ENCODE assay signal across 8 cellular contexts in the genomic region with DNA sequence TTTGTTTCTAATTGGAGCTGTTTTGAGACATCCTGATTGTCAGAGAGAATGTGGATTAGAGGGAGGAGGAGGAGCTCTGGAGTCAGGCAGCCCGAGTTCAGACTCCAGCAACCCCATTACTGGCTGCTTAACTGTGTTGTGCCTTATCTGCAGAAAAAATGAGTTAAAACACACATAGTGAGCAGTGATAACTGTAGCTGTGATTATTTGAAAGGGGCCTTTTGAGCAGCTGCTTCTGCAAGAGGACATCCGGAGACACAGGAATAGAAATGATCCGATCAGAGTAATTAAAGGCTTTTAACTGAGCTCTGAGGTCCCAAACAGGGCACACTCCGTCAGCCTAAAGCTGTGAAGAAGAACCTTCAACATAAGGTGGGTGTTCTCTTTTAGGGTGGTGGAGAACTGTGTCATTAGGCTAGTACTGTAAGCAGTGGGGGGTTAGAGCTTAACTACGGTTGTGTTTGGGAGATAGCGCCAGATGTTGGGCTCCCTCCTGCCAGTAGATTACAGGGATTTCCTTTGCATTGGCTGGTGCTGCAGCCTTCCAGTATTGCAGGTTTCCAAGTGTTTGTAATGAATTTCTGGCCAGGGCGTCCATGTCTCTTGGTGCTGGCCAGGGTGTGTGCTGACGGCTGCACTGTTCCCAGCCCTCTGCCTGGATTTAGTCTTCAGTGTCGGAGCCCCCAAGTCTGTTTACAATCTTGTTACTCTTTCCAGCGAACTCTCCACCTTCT. TPM values are rescaled to one million over a fixed set of nuclear protein-coding genes. Genes with fewer than 3 reads are reported as not detected.
DNase-seq lines count a peak whose midpoint lies in the region; ATAC-seq and TF ChIP-seq lines count a peak whose summit lies in the region.

No MANE protein-coding gene starts in this region.

- peaks cover 75 to 99% (median 95%) of the 10 kb centered on the region in 10 experiments for H3K4me1 ChIP-seq in BLaER1 treated with 17β-estradiol and CSF1 and Interleukin-3, amounts not matched to agents 10 nM and 100 nM
- no peaks in the 10 kb centered on the region for H3K4me1 ChIP-seq in foreskin keratinocyte

- H3K4me2 ChIP-seq in BLaER1 treated with 17β-estradiol and CSF1 and Interleukin-3, amounts not matched to agents 10 nM and 100 nM, result peak overlapping the region; percentile 79 to 93 (median 88)

- no peak overlapping the region for H3K4me3 Mint-ChIP-seq in neural crest cell

- peak overlapping the region in 9 of 11 experiments; percentile 38 to 72 (median 61); a peak in 19 of 22 replicates for H3K27ac ChIP-seq in BLaER1 treated with 17β-estradiol and CSF1 and Interleukin-3, amounts not matched to agents 10 nM and 100 nM
- no peak overlapping the region for H3K27ac ChIP-seq in foreskin keratinocyte

- H3K27me3 Mint-ChIP-seq in neural crest cell (ENCODE audit: low read depth), result no peaks in the 10 kb centered on the region

- H3K9me3 Mint-ChIP-seq in neural crest cell, result no peaks in the 10 kb centered on the region

- H3K9ac ChIP-seq in BLaER1 treated with 17β-estradiol and CSF1 and Interleukin-3, amounts not matched to agents 10 nM and 100 nM, result peak overlapping the region; percentile 47 to 75 (median 60); a peak in 20 of 22 replicates

- TF ChIP-seq CTCF in neural crest cell (conservative IDR thresholded peaks at IDR 0.05) (no peak), foreskin keratinocyte (conservative IDR thresholded peaks at IDR 0.05) (no peak)

- no peaks in the 10 kb centered on the region for H3K36me3 Mint-ChIP-seq in neural crest cell (ENCODE audit: low read depth)

- H3K9me3 ChIP-seq in BLaER1 treated with 17β-estradiol and CSF1 and Interleukin-3, amounts not matched to agents 10 nM and 100 nM (replicated peaks in 1 of 11), result no peaks in the 10 kb centered on the region

- peaks cover 27 to 100% (median 80%) of the 10 kb centered on the region in 11 experiments; a peak in 20 of 22 replicates for H4K20me1 ChIP-seq in BLaER1 treated with 17β-estradiol and CSF1 and Interleukin-3, amounts not matched to agents 10 nM and 100 nM

- H3K4me1 Mint-ChIP-seq in neural crest cell, result peaks cover 59% of the 10 kb centered on the region

- H3K36me3 ChIP-seq in BLaER1 treated with 17β-estradiol and CSF1 and Interleukin-3, amounts not matched to agents 10 nM and 100 nM, result peaks cover 0 to 8% (median 0%) of the 10 kb centered on the region in 11 experiments; a peak in 1 of 22 replicates

- H3K4me3 ChIP-seq in BLaER1 treated with 17β-estradiol and CSF1 and Interleukin-3, amounts not matched to agents 10 nM and 100 nM, result peak overlapping the region in 8 of 10 experiments; percentile 16 to 49 (median 35); a peak in 14 of 20 replicates

- DNase-seq in SK-N-DZ (ENCODE audit: low spot score) (peak; percentile 18), fibroblast of the conjunctiva (ENCODE audit: low read depth) (peak; percentile 20), neural crest cell (ENCODE audit: low read depth, low spot score) (no peak), NCI-H1694 treated with DMSO at 0.1 percent for 48 hours (lab: John Stamatoyannopoulos, UW) (no peak), NCI-H1092 treated with DMSO at 0.1 percent for 48 hours (lab: John Stamatoyannopoulos, UW) (no peak), NCI-H2029 treated with DMSO at 0.1 percent for 48 hours (lab: John Stamatoyannopoulos, UW) (no peak), foreskin keratinocyte (no peak)

- no peak for ATAC-seq in foreskin keratinocyte

- H3K27me3 ChIP-seq in BLaER1 treated with 17β-estradiol and CSF1 and Interleukin-3, amounts not matched to agents 10 nM and 100 nM, result no peaks in the 10 kb centered on the region
- H3K27me3 ChIP-seq in foreskin keratinocyte, result no peaks in the 10 kb centered on the region

- H3K27ac Mint-ChIP-seq in neural crest cell (ENCODE audit: unreplicated experiment), result peak overlapping the region; percentile 70

RNA-seq across cellular contexts. Expression of a gene that starts 24.3 kb away (rescaled TPM):
- polyA plus RNA-seq in SK-N-DZ (2014; cell fraction: cytosol; rRNA removed), result 101 and 103 TPM in 2 replicates
- 125 and 189 TPM in 2 replicates for polyA plus RNA-seq in SK-N-DZ (2014; cell fraction: nucleus; rRNA removed)
- total RNA-seq in neural crest cell (230 and 236 TPM in 2 replicates), foreskin keratinocyte (173 and 176 TPM in 2 replicates)
- polyA plus RNA-seq in foreskin keratinocyte, result 129 and 130 TPM in 2 replicates

Comparison
In these comparisons a context has a peak if more than half of its experiments do, and no peak if none do; other contexts are left out.
1. DNase-seq: peak in SK-N-DZ (single experiment) and fibroblast of the conjunctiva (single experiment); none in neural crest cell (single experiment), NCI-H1694 treated with DMSO at 0.1 percent for 48 hours (single experiment), NCI-H1092 treated with DMSO at 0.1 percent for 48 hours (single experiment), NCI-H2029 treated with DMSO at 0.1 percent for 48 hours (single experiment) and foreskin keratinocyte (0 of 2).